ENCODE assay signal across 33 cellular contexts in genomic region chr2:30516166-30516565, GRCh38.
"Had no signal": no experiment of that assay in that cellular context is flagged by ENCODE, and none has a peak within 500 bp of the region (broad histone marks: within the 10 kb centered on the region; RNA-seq: fewer than 3 reads in every experiment).

No MANE protein-coding gene starts in this region.

- H3K4me3 Mint-ChIP-seq: activated B cell treated with CpG ODN at 0.5 μM for 24 hours; activated CD4-positive, alpha-beta memory T cell treated with anti-CD3 and anti-CD28 coated beads for 36 hours; activated CD4-positive, alpha-beta T cell treated with anti-CD3 and anti-CD28 coated beads, Interleukin-2, amount 10 ng/mL, durations not matched to agents 24 days and 14 days; activated CD8-positive, alpha-beta T cell treated with anti-CD3 and anti-CD28 coated beads for 36 hours; activated naive CD4-positive, alpha-beta T cell treated with anti-CD3 and anti-CD28 coated beads for 36 hours; activated naive CD8-positive, alpha-beta T cell treated with anti-CD3 and anti-CD28 coated beads for 36 hours; activated T-cell treated with anti-CD3 and anti-CD28 coated beads, Interleukin-2, amount 50 U/mL, for 4 hours; activated T-cell treated with anti-CD3 and anti-CD28 coated beads, Interleukin-2, amount 50 U/mL, for 72 hours; activated T-helper 1 cell treated with anti-CD3 and anti-CD28 coated beads, Interleukin-12 subunit alpha, Interleukin-12 subunit beta, Interleukin-2, Interleukin-4 antibody, amounts not matched to agents 30 ng/mL and 10 ng/mL and 1 ng/mL, durations not matched to agents 14 hours and 24 hours and 36 hours; activated T-helper 17 cell treated with anti-CD3 and anti-CD28 coated beads, Interleukin-2, amount 50 U/mL, for 72 hours; brain; T-cell; T-helper 1 cell treated with Interleukin-12 subunit alpha and Interleukin-12 subunit beta and Interleukin-4 antibody, amounts not matched to agents 30 μg/mL and 1 μg/mL, for 36 hours; T-helper 2 cell treated with Interferon-gamma antibody and Interleukin-4, amounts not matched to agents 5 μg/mL and 100 μg/mL, for 36 hours had no signal

- H3K4me1 ChIP-seq: ascending aorta had no signal

- H3K27me3 ChIP-seq: ascending aorta had no signal

- H3K4me1 Mint-ChIP-seq: activated CD4-positive, alpha-beta T cell treated with anti-CD3 and anti-CD28 coated beads, Interleukin-2, amount 10 ng/mL, durations not matched to agents 24 days and 14 days had no signal

- ATAC-seq: activated CD8-positive, alpha-beta T cell treated with anti-CD3 and anti-CD28 coated beads for 36 hours; activated naive CD4-positive, alpha-beta T cell treated with anti-CD3 and anti-CD28 coated beads, Interleukin-2, amount 50 U/mL, for 72 hours; activated T-cell treated with anti-CD3 and anti-CD28 coated beads, Interleukin-2, amount 50 U/mL, for 4 hours; activated T-cell treated with anti-CD3 and anti-CD28 coated beads, Interleukin-2, amount 50 U/mL, for 72 hours; activated T-helper 17 cell treated with anti-CD3 and anti-CD28 coated beads, Interleukin-2, amount 50 U/mL, for 72 hours; T-cell had no signal

- H3K4me3 ChIP-seq: ascending aorta had no signal

- H3K27ac ChIP-seq: ascending aorta, VCaP had no signal

- DNase-seq: activated B cell treated with CpG ODN at 0.5 μM for 24 hours; activated CD4-positive, alpha-beta memory T cell treated with anti-CD3 and anti-CD28 coated beads for 36 hours; activated CD4-positive, alpha-beta T cell treated with anti-CD3 and anti-CD28 coated beads for 4 hours; activated CD4-positive, alpha-beta T cell treated with anti-CD3 and anti-CD28 coated beads, Interleukin-2, amount 10 ng/mL, durations not matched to agents 24 days and 14 days; activated CD4-positive, alpha-beta T cell treated with anti-CD3 and anti-CD28 coated beads, Interleukin-2, amount 50 U/mL, for 1 hour; activated CD4-positive, alpha-beta T cell treated with anti-CD3 and anti-CD28 coated beads, Interleukin-2, amount 50 U/mL, for 4 hours; activated CD4-positive, CD25-positive, alpha-beta regulatory T cell treated with anti-CD3 and anti-CD28 coated beads, Interleukin-2, amount 50 U/mL, for 72 hours; activated CD8-positive, alpha-beta memory T cell treated with anti-CD3 and anti-CD28 coated beads, Interleukin-2, amount 50 U/mL, for 4 hours; activated CD8-positive, alpha-beta T cell treated with anti-CD3 and anti-CD28 coated beads for 36 hours; activated effector memory CD4-positive, alpha-beta T cell treated with anti-CD3 and anti-CD28 coated beads, Interleukin-2, amount 50 U/mL, for 16 hours; activated gamma-delta T cell treated with Interleukin-2 at 50 U/mL for 16 hours; activated naive CD4-positive, alpha-beta T cell; activated naive CD4-positive, alpha-beta T cell treated with anti-CD3 and anti-CD28 coated beads for 36 hours; activated naive CD4-positive, alpha-beta T cell treated with anti-CD3 and anti-CD28 coated beads, Interleukin-2, amount 50 U/mL, for 16 hours; activated naive CD8-positive, alpha-beta T cell treated with anti-CD3 and anti-CD28 coated beads for 36 hours; activated T-cell treated with anti-CD3 and anti-CD28 coated beads for 4 hours; activated T-cell treated with anti-CD3 and anti-CD28 coated beads, Interleukin-2, amount 50 U/mL, for 1 hour; activated T-cell treated with anti-CD3 and anti-CD28 coated beads, Interleukin-2, amount 50 U/mL, for 4 hours; activated T-cell treated with anti-CD3 and anti-CD28 coated beads, Interleukin-2, amount 50 U/mL, for 72 hours; amygdala; anterior cingulate cortex; central memory CD4-positive, alpha-beta T cell; T-cell; T-helper 2 cell; T-helper 9 cell had no signal

- H3K9me3 ChIP-seq: ascending aorta had no signal

- H3K9me3 Mint-ChIP-seq: activated T-helper 17 cell treated with anti-CD3 and anti-CD28 coated beads, Interleukin-2, amount 50 U/mL, for 72 hours had no signal

- H3K27ac Mint-ChIP-seq: activated B cell treated with CpG ODN at 0.5 μM for 24 hours; activated CD4-positive, alpha-beta memory T cell treated with anti-CD3 and anti-CD28 coated beads for 36 hours; activated CD4-positive, alpha-beta T cell treated with anti-CD3 and anti-CD28 coated beads, Interleukin-2, amount 10 ng/mL, durations not matched to agents 24 days and 14 days; activated CD8-positive, alpha-beta T cell treated with anti-CD3 and anti-CD28 coated beads for 36 hours; activated naive CD4-positive, alpha-beta T cell treated with anti-CD3 and anti-CD28 coated beads for 36 hours; activated naive CD8-positive, alpha-beta T cell treated with anti-CD3 and anti-CD28 coated beads for 36 hours; activated T-cell treated with anti-CD3 and anti-CD28 coated beads, Interleukin-2, amount 50 U/mL, for 72 hours; activated T-helper 1 cell treated with anti-CD3 and anti-CD28 coated beads, Interleukin-12 subunit alpha, Interleukin-12 subunit beta, Interleukin-2, Interleukin-4 antibody, amounts not matched to agents 30 ng/mL and 10 ng/mL and 1 ng/mL, durations not matched to agents 14 hours and 24 hours and 36 hours; activated T-helper 17 cell treated with anti-CD3 and anti-CD28 coated beads, Interleukin-2, amount 50 U/mL, for 72 hours; brain; T-cell; T-helper 1 cell treated with Interleukin-12 subunit alpha and Interleukin-12 subunit beta and Interleukin-4 antibody, amounts not matched to agents 30 μg/mL and 1 μg/mL, for 36 hours; T-helper 2 cell treated with Interferon-gamma antibody and Interleukin-4, amounts not matched to agents 5 μg/mL and 100 μg/mL, for 36 hours had no signal

- H3K27me3 Mint-ChIP-seq: activated B cell treated with CpG ODN at 0.5 μM for 24 hours; activated CD4-positive, alpha-beta memory T cell treated with anti-CD3 and anti-CD28 coated beads for 36 hours; activated CD4-positive, alpha-beta T cell treated with anti-CD3 and anti-CD28 coated beads, Interleukin-2, amount 10 ng/mL, durations not matched to agents 24 days and 14 days; activated CD8-positive, alpha-beta T cell treated with anti-CD3 and anti-CD28 coated beads for 36 hours; activated naive CD8-positive, alpha-beta T cell treated with anti-CD3 and anti-CD28 coated beads for 36 hours; activated T-helper 17 cell treated with anti-CD3 and anti-CD28 coated beads, Interleukin-2, amount 50 U/mL, for 72 hours; brain; T-cell had no signal
